In genomic region chr22:35544189-35544588, GRCh38 we compare ENCODE assay signal across 19 cellular contexts. TPM values are rescaled to one million over a fixed set of nuclear protein-coding genes. Genes with fewer than 3 reads are reported as not detected.
A peak's percentile ranks its signal among the peaks of the same experiment; 100 is the strongest.
DNase-seq lines count a peak whose midpoint lies in the region; ATAC-seq, FAIRE-seq and TF ChIP-seq lines count a peak whose summit lies in the region.
"Had no signal": no experiment of that assay in that cellular context is flagged by ENCODE, and none has a peak within 500 bp of the region (broad histone marks: within the 10 kb centered on the region; RNA-seq: fewer than 3 reads in every experiment).

No MANE protein-coding gene starts in this region.

- H4K20me1 ChIP-seq in IMR-90 (ENCODE audit: insufficient read depth, low read length): 0 out of 2 replicates have a peak, but pooled peaks cover 5% of the 10 kb centered on the region
- H4K20me1 ChIP-seq in H1 (replicated peaks in 1 of 2; ENCODE audit: control insufficient read depth in 1 of 2, insufficient read depth in 2 of 2, low read length in 2 of 2): no peaks in the 10 kb centered on the region

- no peak overlapping the region for H3K14ac ChIP-seq in IMR-90 (replicated peaks; ENCODE audit: low read depth, low read length)
- H3K14ac ChIP-seq in H1 (ENCODE audit: insufficient read length): no peak overlapping the region

- H3K4me3 ChIP-seq in IMR-90 (ENCODE audit: insufficient read depth, low read depth, low read length) (no peak overlapping the region), H1 (ENCODE audit: extremely low read depth in 1 of 4, insufficient read depth in 2 of 4, low read depth in 3 of 4, low read length in 4 of 4) (no peak overlapping the region)
- H3K4me3 ChIP-seq: K562 had no signal

- BruUV-seq in IMR-90 (replicated peaks; lab: Mats Ljungman, UMichigan): no TSS peak

- H2AK9ac ChIP-seq in IMR-90 (replicated peaks; ENCODE audit: low read depth, low read length, poor library complexity): no peak overlapping the region

- H3K9ac ChIP-seq in IMR-90 (ENCODE audit: low read depth, low read length): no peak overlapping the region
- no peak overlapping the region for H3K9ac ChIP-seq in H1 (replicated peaks in 1 of 4; ENCODE audit: extremely low read depth in 1 of 4, low read depth in 3 of 4, low read length in 3 of 4)

- H3K23me2 ChIP-seq in H1 (ENCODE audit: low read depth, low read length): peaks cover 9% of the 10 kb centered on the region; the same call in 1 of the 2 replicates

- H3K4me3 Mint-ChIP-seq in activated CD8-positive, alpha-beta T cell treated with anti-CD3 and anti-CD28 coated beads for 36 hours: no peak overlapping the region
- no peak overlapping the region for H3K4me3 Mint-ChIP-seq in activated CD8-positive, alpha-beta T cell treated with anti-CD3 and anti-CD28 coated beads, Interleukin-2, amount 10 ng/mL, durations not matched to agents 7 days and 5 days
- no peak overlapping the region for H3K4me3 Mint-ChIP-seq in stimulated activated effector memory CD8-positive, alpha-beta T cell treated with anti-CD3 and anti-CD28 coated beads, Interleukin-12 subunit alpha, Interleukin-12 subunit beta, amount 100 ng/mL, for 72 hours

- H2AFZ ChIP-seq in IMR-90 (replicated peaks; ENCODE audit: low read length, poor library complexity) (no peak overlapping the region), H1 (ENCODE audit: low read length) (no peak overlapping the region)

- H4K91ac ChIP-seq in IMR-90 (ENCODE audit: insufficient read depth, low read depth, low read length) (no peak overlapping the region), H1 (replicated peaks; ENCODE audit: insufficient read length, low read length) (no peak overlapping the region)

- H2BK15ac ChIP-seq in IMR-90 (ENCODE audit: low read depth, low read length) (no peak overlapping the region), H1 (ENCODE audit: low read length) (no peak overlapping the region)

- WGBS in IMR-90 (ENCODE audit: extremely low coverage in 2 of 2, insufficient read length in 1 of 2), 2 experiments: no CpG with 5 or more reads among the region's 3 CpGs
- WGBS in H1 (ENCODE audit: extremely low coverage in 1 of 2, insufficient coverage in 1 of 2, insufficient read length in 1 of 2, insufficient replicate concordance in 2 of 2, low coverage in 1 of 2, low lambda C conversion rate in 2 of 2, missing lambda C conversion rate in 1 of 2), 2 experiments: 69% methylated on average over 3 of the region's 3 CpGs; no CpG with 5 or more reads in 1 of the 2 experiments

- no peak overlapping the region for H3K56ac ChIP-seq in IMR-90 (ENCODE audit: extremely low read depth, insufficient read depth, low read length)
- H3K56ac ChIP-seq in H1 (replicated peaks; ENCODE audit: insufficient read length, low read depth, low read length): no peak overlapping the region

- H2BK5ac ChIP-seq in IMR-90 (ENCODE audit: low read depth, low read length, poor library complexity, severe bottlenecking) (no peak overlapping the region), H1 (ENCODE audit: low read depth, low read length) (no peak overlapping the region)

- no peak for TF ChIP-seq EP300 in H1 (IDR thresholded peaks at IDR 0.05; ENCODE audit: borderline replicate concordance in 1 of 2, low read depth in 2 of 2, low read length in 2 of 2)

- POLR2A ChIA-PET in activated CD8-positive, alpha-beta T cell treated with anti-CD3 and anti-CD28 coated beads for 36 hours (lab: Charles Lee): no interaction called here
- POLR2A ChIA-PET in activated CD8-positive, alpha-beta T cell treated with anti-CD3 and anti-CD28 coated beads, Interleukin-2, amount 10 ng/mL, durations not matched to agents 7 days and 5 days (lab: Charles Lee): no interaction called here
- POLR2A ChIA-PET in IMR-90 (lab: Charles Lee; ENCODE audit: unreplicated experiment): no interaction called here
- POLR2A ChIA-PET in H1 (lab: Charles Lee; ENCODE audit: partially characterized antibody): interaction anchor here (1.1 kb wide), 1 partner anchor 8 kb away, joined by 3 read pairs; no protein-coding TSS in a partner anchor

- H2BK12ac ChIP-seq in H1 (ENCODE audit: low read depth, low read length): peak overlapping the region; percentile 19; the same call in 1 of the 2 replicates

- H4K5ac ChIP-seq in IMR-90 (ENCODE audit: low read depth, low read length) (no peak overlapping the region), H1 (ENCODE audit: insufficient read length, low read depth, low read length) (no peak overlapping the region)

- no peak overlapping the region for H3K27ac Mint-ChIP-seq in activated CD8-positive, alpha-beta T cell treated with anti-CD3 and anti-CD28 coated beads for 36 hours
- no peak overlapping the region for H3K27ac Mint-ChIP-seq in activated CD8-positive, alpha-beta T cell treated with anti-CD3 and anti-CD28 coated beads, Interleukin-2, amount 10 ng/mL, durations not matched to agents 7 days and 5 days
- H3K27ac Mint-ChIP-seq in stimulated activated effector memory CD8-positive, alpha-beta T cell treated with anti-CD3 and anti-CD28 coated beads, Interleukin-12 subunit alpha, Interleukin-12 subunit beta, amount 100 ng/mL, for 72 hours: no peak overlapping the region

- H3K9me3 Mint-ChIP-seq in activated CD8-positive, alpha-beta T cell treated with anti-CD3 and anti-CD28 coated beads for 36 hours: no peaks in the 10 kb centered on the region
- H3K9me3 Mint-ChIP-seq in activated CD8-positive, alpha-beta T cell treated with anti-CD3 and anti-CD28 coated beads, Interleukin-2, amount 10 ng/mL, durations not matched to agents 7 days and 5 days (ENCODE audit: insufficient read depth): no peaks in the 10 kb centered on the region
- no peaks in the 10 kb centered on the region for H3K9me3 Mint-ChIP-seq in stimulated activated effector memory CD8-positive, alpha-beta T cell treated with anti-CD3 and anti-CD28 coated beads, Interleukin-12 subunit alpha, Interleukin-12 subunit beta, amount 100 ng/mL, for 72 hours

- FAIRE-seq in H1 (lab: Jason Lieb, UNC): no peak
- FAIRE-seq: A204.1, GM19239, K562 had no signal

- intact Hi-C loops in activated CD8-positive, alpha-beta T cell treated with anti-CD3 and anti-CD28 coated beads for 36 hours (cut with micrococcal nuclease): no loop called here
- intact Hi-C loops in IMR-90 (cut with micrococcal nuclease): no loop called here

- H4K8ac ChIP-seq in IMR-90 (ENCODE audit: low read depth in 2 of 2, low read length in 2 of 2) (no peak overlapping the region), H1 (ENCODE audit: extremely low read depth, insufficient read depth, low read length) (no peak overlapping the region)

- H2BK120ac ChIP-seq in IMR-90 (ENCODE audit: low read depth, low read length) (no peak overlapping the region), H1 (replicated peaks; ENCODE audit: low read depth, low read length) (no peak overlapping the region)

- no peak for TF ChIP-seq RAD21 in IMR-90 (IDR thresholded peaks at IDR 0.05; ENCODE audit: low read length)
- no peak for TF ChIP-seq RAD21 in H1 (IDR thresholded peaks at IDR 0.05 in 1 of 2, conservative IDR thresholded peaks at IDR 0.05 in 1 of 2; ENCODE audit: low read depth in 2 of 2, low read length in 2 of 2)

- H3K9me3 ChIP-seq in IMR-90 (ENCODE audit: control insufficient read depth, insufficient read depth, low read length) (no peaks in the 10 kb centered on the region), H1 (ENCODE audit: insufficient read depth in 2 of 2, low read depth in 1 of 2, low read length in 1 of 2) (no peaks in the 10 kb centered on the region)

- H2AK5ac ChIP-seq in IMR-90 (ENCODE audit: low read depth, low read length) (0 out of 2 replicates have a peak overlapping the region, but pooled peaks have one; percentile 30), H1 (ENCODE audit: low read depth, low read length) (no peak overlapping the region)

- no peaks in the 10 kb centered on the region for H3K79me2 ChIP-seq in H1 (ENCODE audit: control insufficient read depth in 1 of 2, insufficient read depth in 2 of 2, low read length in 2 of 2)

- H3K4ac ChIP-seq in IMR-90 (ENCODE audit: low read depth, low read length): no peak overlapping the region
- H3K4ac ChIP-seq in H1 (replicated peaks; ENCODE audit: insufficient read length, low read depth, low read length): no peak overlapping the region

- DNase-seq in activated CD8-positive, alpha-beta T cell treated with anti-CD3 and anti-CD28 coated beads for 36 hours: peak; percentile 39
- no peak for DNase-seq in activated CD8-positive, alpha-beta T cell treated with anti-CD3 and anti-CD28 coated beads, Interleukin-2, amount 10 ng/mL, durations not matched to agents 7 days and 5 days
- DNase-seq in IMR-90: no peak
- no peak for DNase-seq in H1 (ENCODE audit: low read depth in 1 of 2, low spot score in 2 of 2)
- DNase-seq in stimulated activated effector memory CD8-positive, alpha-beta T cell treated with anti-CD3 and anti-CD28 coated beads, Interleukin-12 subunit alpha, Interleukin-12 subunit beta, amount 100 ng/mL, for 72 hours (ENCODE audit: low spot score in 2 of 2): no peak
- DNase-seq in medulla oblongata (ENCODE audit: extremely low spot score): no peak
- DNase-seq in CD1c-positive myeloid dendritic cell (ENCODE audit: extremely low spot score): no peak
- DNase-seq: DMS 273 treated with DMSO at 0.1 percent for 48 hours, EL, NCI-H1048, NCI-H2081 treated with DMSO at 0.1 percent for 48 hours, NCI-H510A treated with DMSO at 0.1 percent for 48 hours, OCI-M1, SIG-M5 had no signal

- TF ChIP-seq CTCF in activated CD8-positive, alpha-beta T cell treated with anti-CD3 and anti-CD28 coated beads for 36 hours (IDR thresholded peaks at IDR 0.05): no peak
- TF ChIP-seq CTCF in IMR-90 (conservative IDR thresholded peaks at IDR 0.05; ENCODE audit: low read depth, low read length): no peak
- TF ChIP-seq CTCF in H1 (IDR thresholded peaks at IDR 0.05; ENCODE audit: control extremely low read depth in 1 of 3, insufficient read depth in 1 of 3, low read depth in 1 of 3, low read length in 3 of 3): no peak

- no peak overlapping the region for H3K23ac ChIP-seq in IMR-90 (ENCODE audit: low read depth, low read length)
- no peak overlapping the region for H3K23ac ChIP-seq in H1 (ENCODE audit: insufficient read length)

- CTCF ChIA-PET in activated CD8-positive, alpha-beta T cell treated with anti-CD3 and anti-CD28 coated beads for 36 hours (lab: Charles Lee): interaction anchor here (1.0 kb wide), 1 partner anchor 39 kb away, joined by 3 read pairs; no protein-coding TSS in a partner anchor
- CTCF ChIA-PET in activated CD8-positive, alpha-beta T cell treated with anti-CD3 and anti-CD28 coated beads, Interleukin-2, amount 10 ng/mL, durations not matched to agents 7 days and 5 days (lab: Charles Lee): no interaction called here
- CTCF ChIA-PET in IMR-90 (lab: Yijun Ruan, JAX): no interaction called here
- CTCF ChIA-PET in H1 (lab: Charles Lee; ENCODE audit: partially characterized antibody): interaction anchor here (0.9 to 1.7 kb wide), 6 partner anchors 48 to 193 kb away, joined by 3 to 10 read pairs (median 4); no protein-coding TSS in a partner anchor

- H3K4me2 ChIP-seq in IMR-90 (ENCODE audit: low read depth, low read length) (no peak overlapping the region), H1 (ENCODE audit: insufficient read depth in 1 of 2, low read depth in 2 of 2, low read length in 2 of 2) (no peak overlapping the region)

- H3K79me1 ChIP-seq in IMR-90 (ENCODE audit: low read depth in 1 of 2, low read length in 2 of 2) (no peaks in the 10 kb centered on the region; a peak in 1 of 4 replicates), H1 (ENCODE audit: low read depth, low read length) (no peaks in the 10 kb centered on the region)

- peaks cover 4% of the 10 kb centered on the region for H3K4me1 Mint-ChIP-seq in activated CD8-positive, alpha-beta T cell treated with anti-CD3 and anti-CD28 coated beads for 36 hours (ENCODE audit: low read depth)
- peaks cover 5% of the 10 kb centered on the region for H3K4me1 Mint-ChIP-seq in activated CD8-positive, alpha-beta T cell treated with anti-CD3 and anti-CD28 coated beads, Interleukin-2, amount 10 ng/mL, durations not matched to agents 7 days and 5 days (ENCODE audit: low read depth)
- peaks cover 9% of the 10 kb centered on the region for H3K4me1 Mint-ChIP-seq in stimulated activated effector memory CD8-positive, alpha-beta T cell treated with anti-CD3 and anti-CD28 coated beads, Interleukin-12 subunit alpha, Interleukin-12 subunit beta, amount 100 ng/mL, for 72 hours

- in situ Hi-C loops in IMR-90 (cut with MboI; ENCODE audit: low sequenced_read_pairs): no loop called here

- peaks cover 8% of the 10 kb centered on the region for H3K4me1 ChIP-seq in IMR-90 (ENCODE audit: control insufficient read depth, insufficient read depth, low read length)
- peaks cover 4 to 40% (median 22%) of the 10 kb centered on the region in 4 experiments for H3K4me1 ChIP-seq in H1 (replicated peaks in 1 of 4; ENCODE audit: control insufficient read depth in 3 of 4, insufficient read depth in 4 of 4, low read length in 3 of 4)

- no peaks in the 10 kb centered on the region for H3K27me3 ChIP-seq in IMR-90 (ENCODE audit: control insufficient read depth, insufficient read depth, low read length)
- peaks cover 0 to 28% (median 16%) of the 10 kb centered on the region in 4 experiments; a peak in 5 of 7 replicates for H3K27me3 ChIP-seq in H1 (replicated peaks in 1 of 4; ENCODE audit: control insufficient read depth in 3 of 4, extremely low read depth in 1 of 4, insufficient read depth in 3 of 4, low read length in 3 of 4)

- H3K27me3 Mint-ChIP-seq in activated CD8-positive, alpha-beta T cell treated with anti-CD3 and anti-CD28 coated beads for 36 hours: peaks cover 29% of the 10 kb centered on the region
- peaks cover 25% of the 10 kb centered on the region for H3K27me3 Mint-ChIP-seq in activated CD8-positive, alpha-beta T cell treated with anti-CD3 and anti-CD28 coated beads, Interleukin-2, amount 10 ng/mL, durations not matched to agents 7 days and 5 days (ENCODE audit: low read depth)

- peak; percentile 57 for ATAC-seq in activated CD8-positive, alpha-beta T cell treated with anti-CD3 and anti-CD28 coated beads for 36 hours
- no peak for ATAC-seq in activated CD8-positive, alpha-beta T cell treated with anti-CD3 and anti-CD28 coated beads, Interleukin-2, amount 10 ng/mL, durations not matched to agents 7 days and 5 days
- ATAC-seq in IMR-90 (ENCODE audit: low read depth) (no peak), GM18861 (IDR thresholded peaks at IDR 0.05; ENCODE audit: unreplicated experiment) (no peak)
- peak; percentile 45 for ATAC-seq in stimulated activated effector memory CD8-positive, alpha-beta T cell treated with anti-CD3 and anti-CD28 coated beads, Interleukin-12 subunit alpha, Interleukin-12 subunit beta, amount 100 ng/mL, for 72 hours
- ATAC-seq: HCT116, K562 had no signal

- dilution Hi-C loops in IMR-90 (cut with HindIII; ENCODE audit: low sequenced_read_pairs, unreplicated experiment): no loop called here

- TF ChIP-seq POLR2A in IMR-90 (IDR thresholded peaks at IDR 0.05; ENCODE audit: low read depth, low read length): no peak
- no peak for TF ChIP-seq POLR2A in H1 (IDR thresholded peaks at IDR 0.05; ENCODE audit: control extremely low read depth in 1 of 2, low read depth in 2 of 2, low read length in 2 of 2)

- peaks cover 3% of the 10 kb centered on the region; the same call in 1 of the 2 replicates for H3K9me1 ChIP-seq in IMR-90 (ENCODE audit: insufficient read depth, low read length)

- no peak overlapping the region for H3K18ac ChIP-seq in IMR-90 (ENCODE audit: low read depth, low read length)
- H3K18ac ChIP-seq in H1 (ENCODE audit: extremely low read depth, low read length): no peak overlapping the region

- no peak overlapping the region for H3K27ac ChIP-seq in IMR-90 (ENCODE audit: insufficient read depth, low read length)
- H3K27ac ChIP-seq in H1 (ENCODE audit: low read depth, low read length): no peak overlapping the region

- H3K36me3 ChIP-seq in IMR-90 (ENCODE audit: control insufficient read depth, insufficient read depth, low read length): peaks cover 1% of the 10 kb centered on the region; the same call in 1 of the 2 replicates
- no peaks in the 10 kb centered on the region for H3K36me3 ChIP-seq in H1 (ENCODE audit: control insufficient read depth in 2 of 4, insufficient read depth in 4 of 4, low read length in 3 of 4)

- H3K36me3 Mint-ChIP-seq in activated CD8-positive, alpha-beta T cell treated with anti-CD3 and anti-CD28 coated beads for 36 hours (ENCODE audit: low read depth): no peaks in the 10 kb centered on the region
- H3K36me3 Mint-ChIP-seq in activated CD8-positive, alpha-beta T cell treated with anti-CD3 and anti-CD28 coated beads, Interleukin-2, amount 10 ng/mL, durations not matched to agents 7 days and 5 days (ENCODE audit: low read depth): no peaks in the 10 kb centered on the region
- peaks cover 5% of the 10 kb centered on the region for H3K36me3 Mint-ChIP-seq in stimulated activated effector memory CD8-positive, alpha-beta T cell treated with anti-CD3 and anti-CD28 coated beads, Interleukin-12 subunit alpha, Interleukin-12 subunit beta, amount 100 ng/mL, for 72 hours

- H2BK20ac ChIP-seq in IMR-90 (ENCODE audit: low read depth, low read length) (no peak overlapping the region), H1 (ENCODE audit: low read length) (no peak overlapping the region)

RNA-seq across cellular contexts. Expression of gene RASD2, which starts 3.6 kb away (rescaled TPM):
- not detected for total RNA-seq in activated CD8-positive, alpha-beta T cell treated with anti-CD3 and anti-CD28 coated beads for 36 hours
- total RNA-seq in activated CD8-positive, alpha-beta T cell treated with anti-CD3 and anti-CD28 coated beads, Interleukin-2, amount 10 ng/mL, durations not matched to agents 7 days and 5 days: under 1 TPM; 0.08 TPM
- total RNA-seq in IMR-90 (2012; rRNA removed): under 0.01 TPM in 2 replicates
- polyA plus RNA-seq in IMR-90 (2012; rRNA removed) (0.32 and 0.36 TPM in 2 replicates), H1 (2011; rRNA removed) (1.9 and 3.8 TPM in 2 replicates)
- 0.21 and 0.26 TPM in 2 replicates for polyA plus RNA-seq in IMR-90 (2012; cell fraction: cytosol; rRNA removed)
- 0.42 and 0.53 TPM in 2 replicates for polyA plus RNA-seq in IMR-90 (2012; cell fraction: nucleus; rRNA removed; ENCODE audit: low replicate concordance)
- total RNA-seq in H1 (2021; fragmentation: NEBNext Ultra II Directional; extraction: Animal tissue kit (Norgen Biotek cat#: 25700)): 4.4 and 5.1 TPM in 2 replicates
- polyA plus RNA-seq in H1 (2011; cell fraction: cytosol; rRNA removed): 1.5 TPM
- 2.6 TPM for polyA plus RNA-seq in H1 (2011; cell fraction: nucleus; rRNA removed)
- 2.0 to 4.3 TPM (median 3.4 TPM) in 4 replicates for polyA plus RNA-seq in H1 (2012, experiment 1 of 2)
- 3.1 TPM for polyA plus RNA-seq in H1 (2012, experiment 2 of 2)
- polyA plus RNA-seq in H1 (2013, experiment 1 of 2): 3.4 TPM
- 3.6 TPM for polyA plus RNA-seq in H1 (2013, experiment 2 of 2)
- 1.5 and 1.9 TPM in 2 replicates for polyA minus RNA-seq in H1 (2011; rRNA and poly(A)+ RNA removed)
- polyA minus RNA-seq in H1 (2011; cell fraction: cytosol; rRNA and poly(A)+ RNA removed): 3.6 TPM
- 1.8 TPM for polyA minus RNA-seq in H1 (2011; cell fraction: nucleus; rRNA and poly(A)+ RNA removed)
- polyA plus RNA-seq: K562 had no signal

Comparison
In these comparisons a context has a peak if more than half of its experiments do, and no peak if none do; other contexts are left out.
1. ATAC-seq: peak in activated CD8-positive, alpha-beta T cell treated with anti-CD3 and anti-CD28 coated beads for 36 hours (single experiment) and stimulated activated effector memory CD8-positive, alpha-beta T cell treated with anti-CD3 and anti-CD28 coated beads, Interleukin-12 subunit alpha, Interleukin-12 subunit beta, amount 100 ng/mL, for 72 hours (single experiment); none in activated CD8-positive, alpha-beta T cell treated with anti-CD3 and anti-CD28 coated beads, Interleukin-2, amount 10 ng/mL, durations not matched to agents 7 days and 5 days (single experiment), IMR-90 (single experiment) and GM18861 (single experiment).
2. CTCF ChIA-PET loops: an anchor here in activated CD8-positive, alpha-beta T cell treated with anti-CD3 and anti-CD28 coated beads for 36 hours (1.0 kb wide) and H1 (0.9 to 1.7 kb wide); none called in activated CD8-positive, alpha-beta T cell treated with anti-CD3 and anti-CD28 coated beads, Interleukin-2, amount 10 ng/mL, durations not matched to agents 7 days and 5 days and IMR-90.